ENCODE assay signal across 17 cellular contexts in genomic region chr13:94534171-94534570, GRCh38. TPM values are rescaled to one million over a fixed set of nuclear protein-coding genes. Genes with fewer than 3 reads are reported as not detected.
DNase-seq lines count a peak whose midpoint lies in the region; ATAC-seq and TF ChIP-seq lines count a peak whose summit lies in the region.
"Had no signal": no experiment of that assay in that cellular context is flagged by ENCODE, and none has a peak within 500 bp of the region (broad histone marks: within the 10 kb centered on the region; RNA-seq: fewer than 3 reads in every experiment).

No MANE protein-coding gene starts in this region.

- H3K4me3 ChIP-seq in astrocyte of the cerebellum (ENCODE audit: low read depth, low read length) (no peak overlapping the region), fibroblast of lung (replicated peaks in 1 of 4; ENCODE audit: control extremely low read depth in 1 of 4, insufficient read depth in 1 of 4, low read depth in 3 of 4, low read length in 4 of 4) (no peak overlapping the region)
- H3K4me3 ChIP-seq: GM23338, SJCRH30 had no signal

- no peaks in the 10 kb centered on the region for H4K20me1 ChIP-seq in fibroblast of lung (ENCODE audit: control insufficient read depth, extremely low read depth, insufficient read depth, low read length)

- TF ChIP-seq CTCF in astrocyte of the cerebellum (IDR thresholded peaks at IDR 0.05; ENCODE audit: low read depth, low read length, missing control alignments) (no peak), fibroblast of lung (conservative IDR thresholded peaks at IDR 0.05 in 1 of 2, IDR thresholded peaks at IDR 0.05 in 1 of 2; ENCODE audit: low read depth in 1 of 2, low read length in 2 of 2) (no peak), type B pancreatic cell (conservative IDR thresholded peaks at IDR 0.05) (no peak)

- no peak overlapping the region for H3K27ac ChIP-seq in fibroblast of lung (ENCODE audit: insufficient read depth, low read length)
- H3K27ac ChIP-seq: C4-2B, SJCRH30 had no signal

- in situ Hi-C loops in astrocyte of the cerebellum (cut with HindIII; ENCODE audit: low sequenced_read_pairs), result no loop called here

- no peaks in the 10 kb centered on the region for H3K9me3 ChIP-seq in fibroblast of lung (ENCODE audit: control insufficient read depth, insufficient read depth, low read depth, low read length)
- H3K9me3 ChIP-seq: SJCRH30 had no signal

- H3K27me3 Mint-ChIP-seq in type B pancreatic cell, result peaks cover 7% of the 10 kb centered on the region

- H3K27ac Mint-ChIP-seq in type B pancreatic cell, result peak overlapping the region; percentile 94
- H3K27ac Mint-ChIP-seq: GM23338 had no signal

- H3K4me1 Mint-ChIP-seq in type B pancreatic cell (ENCODE audit: unreplicated experiment), result no peaks in the 10 kb centered on the region

- no peaks in the 10 kb centered on the region for H3K36me3 Mint-ChIP-seq in type B pancreatic cell

- no peaks in the 10 kb centered on the region for H3K27me3 ChIP-seq in fibroblast of lung (ENCODE audit: control insufficient read depth, insufficient read depth, low read length)
- H3K27me3 ChIP-seq: SJCRH30 had no signal

- no peak overlapping the region for H3K4me3 Mint-ChIP-seq in type B pancreatic cell
- H3K4me3 Mint-ChIP-seq: GM23338 had no signal

- H2AFZ ChIP-seq in fibroblast of lung (ENCODE audit: low read length), result no peak overlapping the region
- H2AFZ ChIP-seq: GM23338 had no signal

- no peaks in the 10 kb centered on the region for H3K79me2 ChIP-seq in fibroblast of lung (ENCODE audit: control insufficient read depth, insufficient read depth, low read length)

- ATAC-seq in GM21390 (IDR thresholded peaks at IDR 0.05; ENCODE audit: unreplicated experiment), result no peak
- no peak for ATAC-seq in GM21515 (IDR thresholded peaks at IDR 0.05; ENCODE audit: unreplicated experiment)
- ATAC-seq: GM23338 had no signal

- H3K9ac ChIP-seq in fibroblast of lung (ENCODE audit: insufficient read depth, low read length), result no peak overlapping the region

- no peaks in the 10 kb centered on the region for H3K36me3 ChIP-seq in fibroblast of lung (ENCODE audit: control insufficient read depth, insufficient read depth, low read length)
- H3K36me3 ChIP-seq: SJCRH30 had no signal

- DNase-seq in HCEC 1CT (peak; percentile 30), astrocyte of the cerebellum (ENCODE audit: low read depth) (peak; percentile 3), fibroblast of lung (ENCODE audit: low read depth in 2 of 2) (peak; percentile 11 to 67), type B pancreatic cell (ENCODE audit: extremely low spot score, unreplicated experiment) (no peak), RPMI8226 (no peak)
- DNase-seq: DMS 273 treated with DMSO at 0.1 percent for 48 hours, KBM-7, NCI-H1436, NCI-H2029 treated with DMSO at 0.1 percent for 48 hours, NCI-H748 treated with DMSO at 0.1 percent for 48 hours had no signal

- no peaks in the 10 kb centered on the region for H3K4me1 ChIP-seq in fibroblast of lung (ENCODE audit: control insufficient read depth, extremely low read depth, insufficient read depth, low read length)
- H3K4me1 ChIP-seq: SJCRH30 had no signal

- no peak overlapping the region for H3K4me2 ChIP-seq in fibroblast of lung (ENCODE audit: extremely low read depth, insufficient read depth, low read length)
- H3K4me2 ChIP-seq: GM23338 had no signal

- peaks cover 9% of the 10 kb centered on the region for H3K9me3 Mint-ChIP-seq in type B pancreatic cell

RNA-seq across cellular contexts. Expression of gene DCT, which starts 54.7 kb away (rescaled TPM):
- total RNA-seq in fibroblast of lung, result under 0.01 and 0.17 TPM in 2 replicates
- not detected in 2 replicates for polyA plus RNA-seq in fibroblast of lung
- polyA plus RNA-seq in fibroblast of lung (2012), result not detected in 2 replicates
- polyA minus RNA-seq in fibroblast of lung (ENCODE audit: low replicate concordance), result not detected in 2 replicates
- total RNA-seq in type B pancreatic cell (ENCODE audit: low replicate concordance), result 19.7 TPM in 1 of 2 replicates, not detected in the other
- total RNA-seq: A673, NCI-H460 had no signal
- polyA plus RNA-seq: GM23338 had no signal

Comparison
In these comparisons a context has a peak if more than half of its experiments do, and no peak if none do; other contexts are left out.
1. DNase-seq: peak in HCEC 1CT (single experiment), astrocyte of the cerebellum (single experiment) and fibroblast of lung (2 of 2); none in type B pancreatic cell (single experiment) and RPMI8226 (single experiment).